8 cellular contexts compared by ENCODE assay signal in genomic region chr18:70146174-70146573, GRCh38.
"Had no signal": no experiment of that assay in that cellular context is flagged by ENCODE, and none has a peak within 500 bp of the region (broad histone marks: within the 10 kb centered on the region; RNA-seq: fewer than 3 reads in every experiment).

No MANE protein-coding gene starts in this region.

- ATAC-seq: GM12878 had no signal

- FAIRE-seq: G401.6, GM12878, GM12891, GM12892, GM18507, GM19239 had no signal

- H3K4me3 ChIP-seq: GM12878 had no signal

- DNase-seq: GDM1, GF-D8 had no signal
